8 cellular contexts compared by ENCODE assay signal in the genomic region with DNA sequence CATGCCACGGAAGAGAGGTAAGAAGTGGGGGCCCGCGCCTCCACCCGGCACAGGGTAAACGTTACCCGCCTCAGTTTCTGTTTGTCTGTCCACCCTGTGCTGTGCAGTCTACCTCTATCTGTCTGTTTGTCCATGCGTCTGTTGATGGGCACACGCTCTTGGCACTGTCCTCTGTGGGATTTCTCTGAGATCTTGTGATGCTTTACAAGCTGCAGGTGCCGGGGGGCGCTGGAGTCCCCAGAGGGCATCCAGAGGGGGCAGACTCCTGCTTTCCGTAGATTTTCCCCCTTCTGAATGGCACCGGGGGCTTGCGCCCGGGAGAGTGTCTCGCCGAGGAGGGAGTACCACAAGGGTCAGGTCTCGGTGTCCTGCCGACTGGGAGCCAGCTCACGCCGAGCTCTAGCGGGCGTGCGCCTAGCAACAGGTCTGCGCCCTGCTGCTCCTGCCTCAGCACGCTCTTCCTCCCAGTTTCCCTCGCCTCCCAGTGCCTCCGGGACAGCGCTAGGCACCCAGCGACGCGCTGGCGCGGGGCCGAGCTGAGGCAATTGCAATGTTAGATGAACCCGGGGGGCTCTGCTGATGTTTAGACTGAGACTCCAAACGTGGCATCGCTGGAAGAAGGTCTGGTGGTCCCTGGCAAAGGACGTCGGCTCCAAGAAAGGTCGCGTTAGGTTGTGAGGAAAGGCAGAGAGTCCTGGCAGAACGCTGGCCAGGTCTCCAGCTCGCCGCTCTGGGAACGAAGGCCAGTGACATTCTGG. TPM values are rescaled to one million over a fixed set of nuclear protein-coding genes. Genes with fewer than 3 reads are reported as not detected.
DNase-seq lines count a peak whose midpoint lies in the region; ATAC-seq lines count a peak whose summit lies in the region.

No MANE protein-coding gene starts in this region.

- H3K36me3 ChIP-seq in ectodermal cell (ENCODE audit: control insufficient read depth, insufficient read depth, low read length): no peaks in the 10 kb centered on the region
- no peaks in the 10 kb centered on the region for H3K36me3 ChIP-seq in mesodermal cell (ENCODE audit: control insufficient read depth, insufficient read depth, low read length)

- no peak for ATAC-seq in HG03354 (IDR thresholded peaks at IDR 0.05; ENCODE audit: poor library complexity, severe bottlenecking, unreplicated experiment)

- H3K27me3 ChIP-seq in ectodermal cell (ENCODE audit: control insufficient read depth, insufficient read depth, low read length, poor library complexity, severe bottlenecking): peaks cover 54% of the 10 kb centered on the region

- H3K27ac ChIP-seq in ectodermal cell (ENCODE audit: insufficient read depth, low read depth, low read length, poor library complexity, severe bottlenecking) (no peak overlapping the region), mesodermal cell (ENCODE audit: low read depth, low read length, severe bottlenecking) (no peak overlapping the region)

- H3K9me3 ChIP-seq in ectodermal cell (ENCODE audit: control insufficient read depth, low read length): no peaks in the 10 kb centered on the region
- H3K9me3 ChIP-seq in mesodermal cell (ENCODE audit: control insufficient read depth, low read length): no peaks in the 10 kb centered on the region

- 3 to 4% methylated on average over 45 of the region's 45 CpGs for WGBS in ectodermal cell, 2 experiments
- 2 to 4% methylated on average over 38 to 45 of the region's 45 CpGs for WGBS in mesodermal cell (ENCODE audit: insufficient coverage in 2 of 2), 2 experiments

- peaks cover 16% of the 10 kb centered on the region for H3K4me1 ChIP-seq in ectodermal cell (ENCODE audit: control insufficient read depth, insufficient read depth, low read length)
- H3K4me1 ChIP-seq in mesodermal cell (ENCODE audit: control insufficient read depth, insufficient read depth, low read length, poor library complexity, severe bottlenecking): peaks cover 11% of the 10 kb centered on the region

- DNase-seq in NCI-H1092 treated with DMSO at 0.1 percent for 48 hours (lab: John Stamatoyannopoulos, UW) (peak; percentile 31), NCI-H1092 (lab: John Stamatoyannopoulos, UW) (no peak), NCI-H526 (lab: John Stamatoyannopoulos, UW) (peak; percentile 42 to 77), NCI-H2107 treated with DMSO at 0.1 percent for 48 hours (lab: John Stamatoyannopoulos, UW; ENCODE audit: unreplicated experiment) (no peak)
- no peak for DNase-seq in activated CD4-positive, CD25-positive, alpha-beta regulatory T cell treated with anti-CD3 and anti-CD28 coated beads, Interleukin-2, amount 50 U/mL, for 72 hours

- H3K4me3 ChIP-seq in ectodermal cell (ENCODE audit: insufficient read depth, low read depth, low read length): peak overlapping the region; percentile 19
- H3K4me3 ChIP-seq in mesodermal cell (ENCODE audit: extremely low read depth, insufficient read depth, low read length, poor library complexity, severe bottlenecking): peak overlapping the region; percentile 31

RNA-seq across cellular contexts. Expression of a gene that starts 0.7 kb away (rescaled TPM):
- polyA plus RNA-seq in ectodermal cell (2013, experiment 1 of 4): not detected
- not detected for polyA plus RNA-seq in ectodermal cell (2013, experiment 2 of 4)
- polyA plus RNA-seq in ectodermal cell (2013, experiment 3 of 4): 0.43 TPM
- 0.53 TPM for polyA plus RNA-seq in ectodermal cell (2013, experiment 4 of 4)
- 1.1 TPM for polyA plus RNA-seq in mesodermal cell (2013, experiment 1 of 2)
- 1.4 TPM for polyA plus RNA-seq in mesodermal cell (2013, experiment 2 of 2)

Comparison
In these comparisons a context has a peak if more than half of its experiments do, and no peak if none do; other contexts are left out.
1. DNase-seq: peak in NCI-H1092 treated with DMSO at 0.1 percent for 48 hours (single experiment) and NCI-H526 (2 of 2); none in NCI-H1092 (single experiment), activated CD4-positive, CD25-positive, alpha-beta regulatory T cell treated with anti-CD3 and anti-CD28 coated beads, Interleukin-2, amount 50 U/mL, for 72 hours (single experiment) and NCI-H2107 treated with DMSO at 0.1 percent for 48 hours (single experiment).